15 cellular contexts compared by ENCODE assay signal in the genomic region with DNA sequence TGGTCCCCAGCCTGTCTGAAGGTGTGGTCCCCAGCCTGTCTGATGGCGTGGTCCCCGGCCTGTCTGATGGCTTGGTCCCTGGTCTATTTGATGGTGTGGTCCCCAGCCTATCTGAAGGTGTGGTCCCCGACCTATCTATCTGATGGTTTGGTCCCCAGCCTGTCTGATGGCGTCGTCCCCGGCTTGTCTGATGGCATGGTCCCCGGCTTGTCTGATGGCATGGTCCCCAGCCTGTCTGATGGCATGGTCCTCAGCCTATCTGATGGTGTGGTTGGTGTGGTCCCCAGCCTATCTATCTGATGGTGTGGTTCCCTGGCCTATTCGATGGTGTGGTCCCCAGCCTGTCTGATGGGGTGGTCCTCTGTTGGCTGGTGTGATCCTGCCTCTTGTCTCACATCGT. TPM values are rescaled to one million over a fixed set of nuclear protein-coding genes. Genes with fewer than 3 reads are reported as not detected.
"Had no signal": no experiment of that assay in that cellular context is flagged by ENCODE, and none has a peak within 500 bp of the region (broad histone marks: within the 10 kb centered on the region; RNA-seq: fewer than 3 reads in every experiment).

No MANE protein-coding gene starts in this region.

- H3K4me1 ChIP-seq: vagina had no signal

- ATAC-seq: left lobe of liver; stimulated activated memory B cell treated with anti-CD40 and anti-IgM and Interleukin-4, amounts not matched to agents 10 μg/mL and 1 μg/mL and 100 μg/mL, for 72 hours had no signal

- H3K36me3 ChIP-seq: esophagus muscularis mucosa, thyroid gland, vagina had no signal

- H3K36me3 Mint-ChIP-seq: stimulated activated memory B cell treated with anti-CD40 and anti-IgM and Interleukin-4, amounts not matched to agents 10 μg/mL and 1 μg/mL and 100 μg/mL, for 72 hours had no signal

- H3K9me3 ChIP-seq: esophagus muscularis mucosa, thyroid gland, vagina had no signal

- DNase-seq: activated CD4-positive, CD25-positive, alpha-beta regulatory T cell treated with anti-CD3 and anti-CD28 coated beads, Interleukin-2, amount 50 U/mL, for 72 hours; activated effector memory CD4-positive, alpha-beta T cell treated with Interleukin-2 at 50 U/mL for 16 hours; activated T-cell treated with anti-CD3 and anti-CD28 coated beads for 4 hours; aorta; cortex of kidney; effector CD4-positive, alpha-beta T cell; hippocampal formation; midbrain; T-helper 9 cell; thyroid gland had no signal

- H3K4me3 Mint-ChIP-seq: stimulated activated memory B cell treated with anti-CD40 and anti-IgM and Interleukin-4, amounts not matched to agents 10 μg/mL and 1 μg/mL and 100 μg/mL, for 72 hours had no signal

- H3K27me3 ChIP-seq: thyroid gland, vagina had no signal

- H3K4me3 ChIP-seq: esophagus muscularis mucosa, thyroid gland, vagina had no signal

- H3K27ac ChIP-seq: esophagus muscularis mucosa, thyroid gland, vagina had no signal

RNA-seq across cellular contexts. Expression of a gene that starts 38.8 kb away (rescaled TPM):
- total RNA-seq: myocyte had no signal
